In the genomic region with DNA sequence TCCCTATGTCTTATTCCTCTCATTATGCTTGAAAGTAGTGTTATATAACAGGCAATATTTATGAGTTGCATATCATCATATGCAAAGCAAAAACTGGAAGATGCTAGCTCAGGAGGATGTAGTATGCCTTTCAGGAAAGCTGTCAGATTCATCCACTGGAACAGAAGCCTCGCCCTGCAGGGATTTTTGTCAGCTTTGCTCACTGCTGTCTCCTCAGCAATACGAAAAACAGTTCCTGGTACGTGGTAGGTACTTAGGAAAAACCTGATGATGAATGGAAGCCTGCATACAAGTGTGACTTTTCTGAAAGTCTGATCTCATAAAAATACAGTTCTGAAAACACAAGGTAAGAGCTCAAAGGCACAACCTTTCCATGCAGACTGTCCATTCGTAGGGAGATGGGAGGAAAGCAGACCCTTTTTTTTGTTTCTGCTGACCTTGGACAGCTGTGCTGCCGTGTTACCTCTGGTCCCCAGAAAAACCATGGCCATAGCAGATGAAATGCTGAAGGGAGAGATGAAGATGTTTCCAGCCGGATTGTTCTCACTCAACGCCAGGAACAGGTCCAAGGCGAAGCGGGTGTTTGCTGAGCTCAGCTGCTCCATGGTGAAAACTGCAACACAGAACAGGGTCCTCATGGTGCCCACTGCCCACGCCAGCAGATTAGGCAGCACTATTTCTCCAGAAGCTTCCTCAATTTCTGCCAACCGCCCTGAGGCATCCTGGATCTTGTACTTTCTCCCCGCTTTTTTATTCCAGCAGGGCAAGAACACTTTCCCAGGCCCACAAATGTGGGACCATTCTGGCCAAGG, we compare ENCODE assay signal across 9 cellular contexts. TPM values are rescaled to one million over a fixed set of nuclear protein-coding genes. Genes with fewer than 3 reads are reported as not detected.
DNase-seq lines count a peak whose midpoint lies in the region; ATAC-seq, FAIRE-seq and TF ChIP-seq lines count a peak whose summit lies in the region.
"Had no signal": no experiment of that assay in that cellular context is flagged by ENCODE, and none has a peak within 500 bp of the region (broad histone marks: within the 10 kb centered on the region; RNA-seq: fewer than 3 reads in every experiment).

No MANE protein-coding gene starts in this region.

- TF ChIP-seq CTCF in CD4-positive, alpha-beta T cell (IDR thresholded peaks at IDR 0.05) = no peak
- TF ChIP-seq CTCF in osteoblast (IDR thresholded peaks at IDR 0.05; ENCODE audit: extremely low read depth, low read depth, low read length) = no peak

- H4K20me1 ChIP-seq in osteoblast (ENCODE audit: insufficient read depth, low read length) = no peaks in the 10 kb centered on the region

- peaks cover 4% of the 10 kb centered on the region for H3K79me2 ChIP-seq in osteoblast (ENCODE audit: insufficient read depth, low read length)

- peaks cover 67% of the 10 kb centered on the region for H3K4me1 Mint-ChIP-seq in CD4-positive, alpha-beta T cell (ENCODE audit: low read depth)

- no peaks in the 10 kb centered on the region for H3K27me3 Mint-ChIP-seq in CD4-positive, alpha-beta T cell

- no peak overlapping the region for H2AFZ ChIP-seq in osteoblast (ENCODE audit: low read length)

- H3K27ac ChIP-seq in CD4-positive, alpha-beta T cell (ENCODE audit: low read depth, low read length) = peak overlapping the region; percentile 76
- peak overlapping the region; percentile 92 for H3K27ac ChIP-seq in epithelial cell of prostate
- H3K27ac ChIP-seq in osteoblast (ENCODE audit: low read depth, low read length) = peak overlapping the region; percentile 86

- peak overlapping the region; percentile 87 for H3K4me3 Mint-ChIP-seq in CD4-positive, alpha-beta T cell

- peak overlapping the region; percentile 75 for H3K4me3 ChIP-seq in osteoblast (ENCODE audit: insufficient read depth, low read length)

- POLR2A ChIA-PET in CD4-positive, alpha-beta T cell (lab: Charles Lee) = interaction anchor here (0.6 to 4.6 kb wide), 16 partner anchors 11 to 228 kb away, joined by 3 to 73 read pairs (median 10); a partner anchor contains a TSS

- no peak for ATAC-seq in CD4-positive, alpha-beta T cell (ENCODE audit: poor library complexity)
- ATAC-seq in GM21717 (IDR thresholded peaks at IDR 0.05; ENCODE audit: unreplicated experiment) (no peak), GM21526 (IDR thresholded peaks at IDR 0.05; ENCODE audit: low FRiP score, unreplicated experiment) (no peak)

- peaks cover 58% of the 10 kb centered on the region for H3K36me3 Mint-ChIP-seq in CD4-positive, alpha-beta T cell (ENCODE audit: low read depth)

- CTCF ChIA-PET in CD4-positive, alpha-beta T cell (lab: Charles Lee) = interaction anchor here (1.2 to 2.6 kb wide), 4 partner anchors 48 to 149 kb away, joined by 3 to 12 read pairs (median 6); no protein-coding TSS in a partner anchor

- H3K27me3 ChIP-seq in CD4-positive, alpha-beta T cell (ENCODE audit: control insufficient read depth, insufficient read depth, low read length) = no peaks in the 10 kb centered on the region
- no peaks in the 10 kb centered on the region for H3K27me3 ChIP-seq in osteoblast (ENCODE audit: insufficient read depth, low read length)

- peaks cover 29% of the 10 kb centered on the region for H3K4me1 ChIP-seq in osteoblast (ENCODE audit: insufficient read depth, low read length)

- no peak for FAIRE-seq in RCC 7860 (lab: Jason Lieb, UNC)

- DNase-seq in CD4-positive, alpha-beta T cell = no peak
- DNase-seq in RCC 7860 (ENCODE audit: low spot score) (peak; percentile 50), epithelial cell of prostate (ENCODE audit: low read depth, low spot score) (no peak), osteoblast (ENCODE audit: insufficient read length, low spot score, missing footprints) (no peak), NCI-H1092 treated with DMSO at 0.1 percent for 48 hours (lab: John Stamatoyannopoulos, UW) (no peak), NCI-H146 (lab: John Stamatoyannopoulos, UW) (no peak)
- DNase-seq: NCI-H510A had no signal

- H3K9me3 Mint-ChIP-seq in CD4-positive, alpha-beta T cell = no peaks in the 10 kb centered on the region

- intact Hi-C loops in CD4-positive, alpha-beta T cell (cut with DNase I, micrococcal nuclease) = loop anchor here (2.0 to 5.0 kb wide), 4 partner anchors 48 to 227 kb away; a partner anchor contains a TSS

- peak overlapping the region; percentile 93 for H3K4me2 ChIP-seq in osteoblast (ENCODE audit: insufficient read depth, low read length)

- H3K9me3 ChIP-seq in CD4-positive, alpha-beta T cell (ENCODE audit: control insufficient read depth, low read length) = no peaks in the 10 kb centered on the region
- H3K9me3 ChIP-seq in osteoblast (ENCODE audit: low read depth, low read length) = no peaks in the 10 kb centered on the region

- H3K36me3 ChIP-seq in osteoblast (ENCODE audit: insufficient read depth, low read length) = peaks cover 19% of the 10 kb centered on the region

- peak overlapping the region; percentile 86 for H3K27ac Mint-ChIP-seq in CD4-positive, alpha-beta T cell

RNA-seq across cellular contexts. Expression of a gene that starts 1.5 kb away (rescaled TPM):
- 10 to 100 TPM; 58.3 to 58.4 TPM for total RNA-seq in CD4-positive, alpha-beta T cell
- 32.6 and 53.0 TPM in 2 replicates for total RNA-seq in osteoblast
